In genomic region chr6:331622-332521, GRCh38 we compare ENCODE assay signal across 12 cellular contexts. TPM values are rescaled to one million over a fixed set of nuclear protein-coding genes. Genes with fewer than 3 reads are reported as not detected.
DNase-seq lines count a peak whose midpoint lies in the region; ATAC-seq, FAIRE-seq and TF ChIP-seq lines count a peak whose summit lies in the region.
"Had no signal": no experiment of that assay in that cellular context is flagged by ENCODE, and none has a peak within 500 bp of the region (broad histone marks: within the 10 kb centered on the region; RNA-seq: fewer than 3 reads in every experiment).

No MANE protein-coding gene starts in this region.

- peak overlapping the region; percentile 9 for H3K4me3 ChIP-seq in GM12864 (ENCODE audit: low read depth, low read length)

- TF ChIP-seq CTCF in GM12864 (IDR thresholded peaks at IDR 0.05; ENCODE audit: low read depth, low read length, missing control alignments) (peak; percentile 45), activated B cell treated with CpG ODN at 0.5 μM for 24 hours (IDR thresholded peaks at IDR 0.05) (no peak)

- FAIRE-seq in GM19239 (lab: Jason Lieb, UNC), result peak; percentile 99

- peaks cover under 1% of the 10 kb centered on the region for H3K36me3 Mint-ChIP-seq in activated B cell treated with CpG ODN at 0.5 μM for 24 hours (ENCODE audit: low read depth)
- H3K36me3 Mint-ChIP-seq in T-helper 2 cell treated with Interferon-gamma antibody and Interleukin-4, amounts not matched to agents 5 μg/mL and 100 μg/mL, for 36 hours (ENCODE audit: low read depth), result peaks cover 6% of the 10 kb centered on the region

- CTCF ChIA-PET in activated B cell treated with CpG ODN at 0.5 μM for 24 hours (lab: Charles Lee), result interaction anchor here (0.9 to 1.5 kb wide), 3 partner anchors 21 to 105 kb away, joined by 3 to 4 read pairs (median 3); no protein-coding TSS in a partner anchor

- intact Hi-C loops in activated B cell treated with CpG ODN at 0.5 μM for 24 hours (cut with micrococcal nuclease), result loop anchor here (1.0 kb wide), 1 partner anchor 9 kb away; no protein-coding TSS in a partner anchor

- H3K9me3 Mint-ChIP-seq in activated B cell treated with CpG ODN at 0.5 μM for 24 hours, result no peaks in the 10 kb centered on the region
- H3K9me3 Mint-ChIP-seq in T-helper 2 cell treated with Interferon-gamma antibody and Interleukin-4, amounts not matched to agents 5 μg/mL and 100 μg/mL, for 36 hours, result no peaks in the 10 kb centered on the region

- ATAC-seq in HG02938 (IDR thresholded peaks at IDR 0.05; ENCODE audit: unreplicated experiment), result peak; percentile 51
- ATAC-seq in activated B cell treated with CpG ODN at 0.5 μM for 24 hours (ENCODE audit: low read depth), result peak; percentile 13

- H3K27me3 Mint-ChIP-seq in activated B cell treated with CpG ODN at 0.5 μM for 24 hours, result no peaks in the 10 kb centered on the region
- no peaks in the 10 kb centered on the region for H3K27me3 Mint-ChIP-seq in T-helper 2 cell treated with Interferon-gamma antibody and Interleukin-4, amounts not matched to agents 5 μg/mL and 100 μg/mL, for 36 hours (ENCODE audit: low read depth)
- H3K27me3 Mint-ChIP-seq: progenitor cell of endocrine pancreas had no signal

- H3K4me3 Mint-ChIP-seq in activated B cell treated with CpG ODN at 0.5 μM for 24 hours, result no peak overlapping the region
- H3K4me3 Mint-ChIP-seq in T-helper 2 cell treated with Interferon-gamma antibody and Interleukin-4, amounts not matched to agents 5 μg/mL and 100 μg/mL, for 36 hours, result no peak overlapping the region

- peak; percentile 89 for DNase-seq in GM12864 (ENCODE audit: low read depth)
- peak; percentile 69 for DNase-seq in GM19239 (ENCODE audit: insufficient read length, low spot score)
- peak; percentile 11 for DNase-seq in activated B cell treated with CpG ODN at 0.5 μM for 24 hours
- DNase-seq in amniotic stem cell (lab: John Stamatoyannopoulos, UW), result no peak
- DNase-seq in OCI-M2 (lab: John Stamatoyannopoulos, UW; ENCODE audit: unreplicated experiment), result no peak
- DNase-seq in T-helper 2 cell treated with Interferon-gamma antibody and Interleukin-4, amounts not matched to agents 5 μg/mL and 100 μg/mL, for 36 hours (ENCODE audit: low spot score), result no peak
- no peak for DNase-seq in MV-4-11 (lab: John Stamatoyannopoulos, UW)
- DNase-seq: activated CD4-positive, alpha-beta T cell treated with anti-CD3 and anti-CD28 coated beads, Interleukin-2, amount 50 U/mL, for 1 hour; COR-L47 had no signal

- H3K4me1 Mint-ChIP-seq in activated B cell treated with CpG ODN at 0.5 μM for 24 hours, result peaks cover 31% of the 10 kb centered on the region
- H3K4me1 Mint-ChIP-seq in T-helper 2 cell treated with Interferon-gamma antibody and Interleukin-4, amounts not matched to agents 5 μg/mL and 100 μg/mL, for 36 hours (ENCODE audit: low read depth), result peaks cover 17% of the 10 kb centered on the region

- no peak overlapping the region for H3K27ac Mint-ChIP-seq in activated B cell treated with CpG ODN at 0.5 μM for 24 hours
- H3K27ac Mint-ChIP-seq in T-helper 2 cell treated with Interferon-gamma antibody and Interleukin-4, amounts not matched to agents 5 μg/mL and 100 μg/mL, for 36 hours, result no peak overlapping the region
- H3K27ac Mint-ChIP-seq: progenitor cell of endocrine pancreas had no signal

- POLR2A ChIA-PET in activated B cell treated with CpG ODN at 0.5 μM for 24 hours (lab: Charles Lee), result interaction anchor here (0.7 to 3.5 kb wide), 10 partner anchors 10 to 71 kb away, joined by 3 to 25 read pairs (median 8); partner anchors contain the start of genes DUSP22 and IRF4

RNA-seq across cellular contexts. Expression of gene DUSP22, which starts 39.6 kb away (rescaled TPM):
- total RNA-seq in activated B cell treated with CpG ODN at 0.5 μM for 24 hours, result 137 and 153 TPM in 2 replicates

RNA-seq across cellular contexts. Expression of gene IRF4, which starts 59.7 kb away (rescaled TPM):
- total RNA-seq in activated B cell treated with CpG ODN at 0.5 μM for 24 hours, result 417 and 426 TPM in 2 replicates
- total RNA-seq: IMR-90, progenitor cell of endocrine pancreas had no signal

Comparison
In these comparisons a context has a peak if more than half of its experiments do, and no peak if none do; other contexts are left out.
1. DNase-seq: peak in GM12864 (single experiment), GM19239 (single experiment) and activated B cell treated with CpG ODN at 0.5 μM for 24 hours (single experiment); none in amniotic stem cell (single experiment), OCI-M2 (single experiment), T-helper 2 cell treated with Interferon-gamma antibody and Interleukin-4, amounts not matched to agents 5 μg/mL and 100 μg/mL, for 36 hours (single experiment) and MV-4-11 (single experiment).